Comparison of ENCODE assay signal across 9 cellular contexts in the genomic region with DNA sequence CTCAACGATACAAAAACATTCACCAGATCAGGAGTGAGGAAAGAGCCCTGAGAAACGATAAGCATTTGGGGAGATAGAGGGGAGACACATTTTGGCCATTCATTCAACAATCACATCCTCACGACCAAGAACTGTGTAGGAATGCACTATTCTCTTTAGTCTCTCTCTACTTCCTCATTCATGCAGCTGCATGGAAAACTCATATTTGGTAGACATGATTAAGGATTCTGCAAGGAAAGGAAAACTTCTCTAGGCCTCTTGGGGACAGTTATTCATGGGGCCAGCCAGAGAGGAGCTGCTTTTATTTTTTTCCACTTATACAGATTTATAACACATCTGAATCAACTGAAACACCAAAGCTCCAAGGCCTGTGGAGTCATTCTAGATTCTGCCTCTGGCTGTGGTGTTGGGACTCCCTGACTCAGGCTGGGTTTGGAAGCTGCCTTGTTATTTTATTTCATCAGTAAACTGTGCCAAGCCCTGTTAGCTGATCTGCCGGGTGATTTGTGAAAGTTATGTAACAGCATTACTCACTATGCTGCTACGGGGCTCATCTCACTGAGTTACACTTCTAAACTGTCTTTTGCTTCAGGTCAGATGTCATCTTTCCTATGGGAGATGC.
DNase-seq lines count a peak whose midpoint lies in the region; ATAC-seq and TF ChIP-seq lines count a peak whose summit lies in the region.
"Had no signal": no experiment of that assay in that cellular context is flagged by ENCODE, and none has a peak within 500 bp of the region (broad histone marks: within the 10 kb centered on the region; RNA-seq: fewer than 3 reads in every experiment).

No MANE protein-coding gene starts in this region.

- H3K36me3 Mint-ChIP-seq in natural killer cell, result peaks cover 21% of the 10 kb centered on the region

- no peaks in the 10 kb centered on the region for H3K9me3 Mint-ChIP-seq in natural killer cell

- no peaks in the 10 kb centered on the region for H3K27me3 Mint-ChIP-seq in natural killer cell (ENCODE audit: low read depth in 2 of 2)

- H3K27ac Mint-ChIP-seq in natural killer cell, result peak overlapping the region; percentile 25 to 44

- no peak overlapping the region for H3K4me3 ChIP-seq in duodenal mucosa (ENCODE audit: low read depth in 1 of 2, low read length in 2 of 2)
- H3K4me3 ChIP-seq: GM12878 had no signal

- intact Hi-C loops in natural killer cell (cut with micrococcal nuclease), result no loop called here

- H3K36me3 ChIP-seq in duodenal mucosa (ENCODE audit: control insufficient read depth in 1 of 2, insufficient read depth in 2 of 2, low read length in 2 of 2), result no peaks in the 10 kb centered on the region

- no peak overlapping the region for H3K4me3 Mint-ChIP-seq in natural killer cell

- no peaks in the 10 kb centered on the region for H3K9me3 ChIP-seq in duodenal mucosa (ENCODE audit: control insufficient read depth in 1 of 2, low read length in 2 of 2)

- DNase-seq in AML-193 (lab: John Stamatoyannopoulos, UW), result peak; percentile 77 to 78
- peak; percentile 67 for DNase-seq in NCI-H446 treated with DMSO at 0.1 percent for 48 hours (lab: John Stamatoyannopoulos, UW)
- DNase-seq in natural killer cell, result no peak
- no peak for DNase-seq in stimulated activated naive CD4-positive, alpha-beta T cell treated with Interleukin-2 at 50 U/mL for 16 hours (lab: John Stamatoyannopoulos, UW)
- DNase-seq in activated naive CD4-positive, alpha-beta T cell treated with anti-CD3 and anti-CD28 coated beads, Interleukin-2, amount 50 U/mL, for 16 hours, result no peak

- no peak overlapping the region for H3K9ac ChIP-seq in duodenal mucosa (ENCODE audit: low read depth in 1 of 2, low read length in 2 of 2)

- peaks cover 30% of the 10 kb centered on the region in 2 donors for H3K4me1 Mint-ChIP-seq in natural killer cell

- peak in 1 of 3 donors; percentile 8 for ATAC-seq in natural killer cell
- ATAC-seq in GM19395 (IDR thresholded peaks at IDR 0.05; ENCODE audit: unreplicated experiment), result no peak
- no peak for ATAC-seq in HG03135 (IDR thresholded peaks at IDR 0.05; ENCODE audit: unreplicated experiment)
- ATAC-seq: GM12878 had no signal

- H3K27ac ChIP-seq in duodenal mucosa (ENCODE audit: low read depth, low read length), result peak overlapping the region; percentile 45

- TF ChIP-seq CTCF in natural killer cell (IDR thresholded peaks at IDR 0.05), result no peak

- H3K4me1 ChIP-seq in duodenal mucosa (ENCODE audit: control insufficient read depth in 1 of 2, insufficient read depth in 2 of 2, low read length in 2 of 2), result peaks cover 31 to 35% of the 10 kb centered on the region in 2 donors

- H3K27me3 ChIP-seq in duodenal mucosa (ENCODE audit: control insufficient read depth in 1 of 2, insufficient read depth in 2 of 2, low read length in 2 of 2), result no peaks in the 10 kb centered on the region

Comparison
In these comparisons a context has a peak if more than half of its experiments do, and no peak if none do; other contexts are left out.
1. DNase-seq: peak in AML-193 (2 of 2) and NCI-H446 treated with DMSO at 0.1 percent for 48 hours (single experiment); none in natural killer cell (single experiment), stimulated activated naive CD4-positive, alpha-beta T cell treated with Interleukin-2 at 50 U/mL for 16 hours (single experiment) and activated naive CD4-positive, alpha-beta T cell treated with anti-CD3 and anti-CD28 coated beads, Interleukin-2, amount 50 U/mL, for 16 hours (single experiment).